14 cellular contexts compared by ENCODE assay signal in genomic region chr12:27042018-27042417, GRCh38. TPM values are rescaled to one million over a fixed set of nuclear protein-coding genes. Genes with fewer than 3 reads are reported as not detected.
"Had no signal": no experiment of that assay in that cellular context is flagged by ENCODE, and none has a peak within 500 bp of the region (broad histone marks: within the 10 kb centered on the region; RNA-seq: fewer than 3 reads in every experiment).

No MANE protein-coding gene starts in this region.

RNA-seq across cellular contexts. Expression of gene C12orf71, which starts 40.4 kb away (rescaled TPM):
- total RNA-seq: activated B cell treated with CpG ODN at 0.5 μM for 24 hours; activated CD4-positive, alpha-beta memory T cell treated with anti-CD3 and anti-CD28 coated beads for 36 hours; activated CD4-positive, alpha-beta memory T cell treated with anti-CD3 and anti-CD28 coated beads, Interleukin-2, amount 10 ng/mL, durations not matched to agents 7 days and 5 days; activated CD4-positive, alpha-beta T cell treated with anti-CD3 and anti-CD28 coated beads for 36 hours; activated CD4-positive, alpha-beta T cell treated with anti-CD3 and anti-CD28 coated beads, Interleukin-2, amount 10 ng/mL, durations not matched to agents 24 days and 14 days; activated CD4-positive, alpha-beta T cell treated with anti-CD3 and anti-CD28 coated beads, Interleukin-2, amount 10 ng/mL, durations not matched to agents 7 days and 5 days; activated CD8-positive, alpha-beta memory T cell treated with anti-CD3 and anti-CD28 coated beads for 36 hours; activated CD8-positive, alpha-beta memory T cell treated with anti-CD3 and anti-CD28 coated beads, Interleukin-2, amount 10 ng/mL, durations not matched to agents 7 days and 5 days; activated CD8-positive, alpha-beta T cell treated with anti-CD3 and anti-CD28 coated beads for 36 hours; activated CD8-positive, alpha-beta T cell treated with anti-CD3 and anti-CD28 coated beads, Interleukin-2, amount 10 ng/mL, durations not matched to agents 7 days and 5 days; T-helper 1 cell treated with Interleukin-12 subunit alpha and Interleukin-12 subunit beta and Interleukin-4 antibody, amounts not matched to agents 30 ng/mL and 1 ng/mL, for 36 hours; T-helper 17 cell; T-helper 2 cell treated with Interferon-gamma antibody and Interleukin-4, amounts not matched to agents 100 ng/mL and 5 ng/mL, for 36 hours; WTC11 had no signal
